In genomic region chr5:93158841-93159240, GRCh38 we compare ENCODE assay signal across 1 cellular context.
TF ChIP-seq lines count a peak whose summit lies in the region.

No MANE protein-coding gene starts in this region.

TF ChIP-seq in IMR-90, 13 proteins besides CTCF, POLR2A, EP300 and RAD21 (continued from another document):
- TF ChIP-seq NFE2L2 (IDR thresholded peaks at IDR 0.05; ENCODE audit: low read depth, low read length): no peak
- no peak for TF ChIP-seq RCOR1 (IDR thresholded peaks at IDR 0.05; ENCODE audit: insufficient replicate concordance, low read length)
- TF ChIP-seq FOS (IDR thresholded peaks at IDR 0.05; ENCODE audit: low read depth, low read length): no peak
- TF ChIP-seq MAFK (IDR thresholded peaks at IDR 0.05; ENCODE audit: low read depth, low read length): no peak
- TF ChIP-seq BHLHE40 (IDR thresholded peaks at IDR 0.05; ENCODE audit: low read depth, low read length): no peak
- TF ChIP-seq CEBPB (IDR thresholded peaks at IDR 0.05; ENCODE audit: low read depth, low read length): no peak
- no peak for TF ChIP-seq ELK1 (IDR thresholded peaks at IDR 0.05; ENCODE audit: borderline replicate concordance, low read depth, low read length)
TF ChIP-seq in IMR-90: peak in this region for 0.
